ENCODE assay signal across 1 cellular context in genomic region chr6:129683606-129684322, GRCh38.
TF ChIP-seq lines count a peak whose summit lies in the region.

No MANE protein-coding gene starts in this region.

TF ChIP-seq in HepG2, 621 proteins besides CTCF, POLR2A, EP300 and RAD21 (continued from another document and continues in another):
- TF ChIP-seq REST (IDR thresholded peaks at IDR 0.05; ENCODE audit: borderline replicate concordance in 1 of 2, low read depth in 1 of 2, low read length in 2 of 2) = peak in 1 of 2 experiments; percentile 17; a peak in 1 of 4 replicates
- TF ChIP-seq ZNF782 (CRISPR knock-in tag; IDR thresholded peaks at IDR 0.05; ENCODE audit: borderline replicate concordance) = no peak
- TF ChIP-seq ZNF558 (CRISPR knock-in tag; IDR thresholded peaks at IDR 0.05; ENCODE audit: borderline replicate concordance) = no peak
- TF ChIP-seq ZNF709 (CRISPR knock-in tag; IDR thresholded peaks at IDR 0.05) = no peak
- TF ChIP-seq MXD3 (CRISPR knock-in tag; IDR thresholded peaks at IDR 0.05) = 0 out of 2 replicates have a peak, but pooled peaks have one; percentile 45
- 0 out of 2 replicates have a peak, but pooled peaks have one; percentile 33 for TF ChIP-seq MIER3 (CRISPR knock-in tag; IDR thresholded peaks at IDR 0.05; ENCODE audit: borderline replicate concordance)
- TF ChIP-seq MEIS2 (CRISPR knock-in tag; IDR thresholded peaks at IDR 0.05) = peak; percentile 94
- 0 out of 2 replicates have a peak, but pooled peaks have one; percentile 28 for TF ChIP-seq TCF7 (IDR thresholded peaks at IDR 0.05; ENCODE audit: low read depth)
- peak; percentile 66 for TF ChIP-seq XRCC5 (optimal IDR thresholded peaks at IDR 0.05; ENCODE audit: low read length)
- TF ChIP-seq HOXA3 (CRISPR knock-in tag; IDR thresholded peaks at IDR 0.05) = peak; percentile 66; the same call in 1 of the 2 replicates
- TF ChIP-seq ATF2 (CRISPR knock-in tag; IDR thresholded peaks at IDR 0.05) = no peak
- TF ChIP-seq ZBTB49 (CRISPR knock-in tag; IDR thresholded peaks at IDR 0.05; ENCODE audit: borderline replicate concordance) = no peak
- TF ChIP-seq KLF11 (CRISPR knock-in tag; IDR thresholded peaks at IDR 0.05) = peak; percentile 61; the same call in 1 of the 2 replicates
- TF ChIP-seq ZNF7 (CRISPR knock-in tag; IDR thresholded peaks at IDR 0.05) = 0 out of 2 replicates have a peak, but pooled peaks have one; percentile 36
- TF ChIP-seq GATAD2A (CRISPR knock-in tag; IDR thresholded peaks at IDR 0.05) = peak; percentile 97
- 0 out of 2 replicates have a peak, but pooled peaks have one; percentile 71 for TF ChIP-seq SNAPC2 (CRISPR knock-in tag; IDR thresholded peaks at IDR 0.05)
- 0 out of 2 replicates have a peak, but pooled peaks have one; percentile 53 for TF ChIP-seq DMAP1 (CRISPR knock-in tag; IDR thresholded peaks at IDR 0.05)
- TF ChIP-seq ZNF687 (CRISPR knock-in tag; IDR thresholded peaks at IDR 0.05) = no peak
- no peak for TF ChIP-seq NR2F2 (IDR thresholded peaks at IDR 0.05; ENCODE audit: borderline replicate concordance, low read depth)
- TF ChIP-seq JUND (CRISPR knock-in tag; IDR thresholded peaks at IDR 0.05) = peak; percentile 78; the same call in 1 of the 2 replicates
- TF ChIP-seq GLI4 (CRISPR knock-in tag; IDR thresholded peaks at IDR 0.05; ENCODE audit: borderline replicate concordance) = no peak
- no peak for TF ChIP-seq SIX4 (CRISPR knock-in tag; IDR thresholded peaks at IDR 0.05)
- TF ChIP-seq FOXA3 (CRISPR knock-in tag; IDR thresholded peaks at IDR 0.05) = peak; percentile 73
- peak; percentile 73; the same call in 1 of the 2 replicates for TF ChIP-seq CBFB (CRISPR knock-in tag; IDR thresholded peaks at IDR 0.05)
- TF ChIP-seq ZNF772 (CRISPR knock-in tag; IDR thresholded peaks at IDR 0.05) = peak; percentile 36; the same call in 1 of the 2 replicates
- TF ChIP-seq ZNF616 (CRISPR knock-in tag; IDR thresholded peaks at IDR 0.05; ENCODE audit: low read depth) = no peak
- no peak for TF ChIP-seq ELF4 (CRISPR knock-in tag; IDR thresholded peaks at IDR 0.05; ENCODE audit: borderline replicate concordance)
- no peak for TF ChIP-seq SMARCE1 (IDR thresholded peaks at IDR 0.05; ENCODE audit: borderline replicate concordance)
- TF ChIP-seq YEATS2 (CRISPR knock-in tag; IDR thresholded peaks at IDR 0.05; ENCODE audit: borderline replicate concordance) = peak; percentile 64; the same call in 1 of the 2 replicates
- no peak for TF ChIP-seq ATF7-NPFF (CRISPR knock-in tag; IDR thresholded peaks at IDR 0.05; ENCODE audit: low read depth)
- TF ChIP-seq DPF2 (CRISPR knock-in tag; IDR thresholded peaks at IDR 0.05; ENCODE audit: borderline replicate concordance, low read depth) = peak; percentile 45; the same call in 1 of the 2 replicates
- TF ChIP-seq GZF1 (CRISPR knock-in tag; IDR thresholded peaks at IDR 0.05) = no peak
- no peak for TF ChIP-seq CSRNP1 (CRISPR knock-in tag; IDR thresholded peaks at IDR 0.05)
- peak; percentile 47; the same call in 1 of the 2 replicates for TF ChIP-seq ZNF292 (CRISPR knock-in tag; IDR thresholded peaks at IDR 0.05; ENCODE audit: borderline replicate concordance, low read depth)
- TF ChIP-seq ZNF350 (CRISPR knock-in tag; IDR thresholded peaks at IDR 0.05; ENCODE audit: borderline replicate concordance, low read depth) = peak; percentile 43; the same call in 1 of the 2 replicates
- TF ChIP-seq ATRX (CRISPR knock-in tag; IDR thresholded peaks at IDR 0.05; ENCODE audit: borderline replicate concordance) = no peak
- TF ChIP-seq ZBTB25 (CRISPR knock-in tag; IDR thresholded peaks at IDR 0.05) = 0 out of 2 replicates have a peak, but pooled peaks have one; percentile 51
- no peak for TF ChIP-seq EHMT2 (IDR thresholded peaks at IDR 0.05; ENCODE audit: borderline replicate concordance, low read depth, low read length)
- 0 out of 2 replicates have a peak, but pooled peaks have one; percentile 40 for TF ChIP-seq ZBTB21 (CRISPR knock-in tag; IDR thresholded peaks at IDR 0.05)
- TF ChIP-seq RCOR2 (CRISPR knock-in tag; IDR thresholded peaks at IDR 0.05) = peak; percentile 88; the same call in 1 of the 2 replicates
- no peak for TF ChIP-seq JARID2 (CRISPR knock-in tag; IDR thresholded peaks at IDR 0.05; ENCODE audit: insufficient replicate concordance)
- TF ChIP-seq ZNF382 (CRISPR knock-in tag; IDR thresholded peaks at IDR 0.05; ENCODE audit: borderline replicate concordance) = no peak
- 0 out of 2 replicates have a peak, but pooled peaks have one; percentile 49 for TF ChIP-seq ZBTB7B (CRISPR knock-in tag; IDR thresholded peaks at IDR 0.05)
- TF ChIP-seq ZNF574 (CRISPR knock-in tag; IDR thresholded peaks at IDR 0.05) = peak; percentile 52; the same call in 1 of the 2 replicates
- no peak for TF ChIP-seq ZNF552 (CRISPR knock-in tag; IDR thresholded peaks at IDR 0.05; ENCODE audit: borderline replicate concordance)
- TF ChIP-seq GFI1 (CRISPR knock-in tag; IDR thresholded peaks at IDR 0.05; ENCODE audit: borderline replicate concordance) = peak; percentile 30; the same call in 1 of the 2 replicates
- no peak for TF ChIP-seq CREBL2 (CRISPR knock-in tag; IDR thresholded peaks at IDR 0.05; ENCODE audit: borderline replicate concordance)
